ENCODE assay signal across 1 cellular context in genomic region chr2:98379311-98380202, GRCh38.
TF ChIP-seq lines count a peak whose summit lies in the region.

No MANE protein-coding gene starts in this region.

TF ChIP-seq in HepG2, 621 proteins besides CTCF, POLR2A, EP300 and RAD21:
- TF ChIP-seq GMEB2 (CRISPR knock-in tag; IDR thresholded peaks at IDR 0.05; ENCODE audit: low read depth) (no peak), POLR2G (IDR thresholded peaks at IDR 0.05; ENCODE audit: low read depth, low read length) (no peak), GATA4 (IDR thresholded peaks at IDR 0.05; ENCODE audit: borderline replicate concordance, low read depth) (no peak), RBM22 (optimal IDR thresholded peaks at IDR 0.05; ENCODE audit: low read length) (no peak), NCOR1 (IDR thresholded peaks at IDR 0.05; ENCODE audit: borderline replicate concordance, low read length) (no peak), SMARCE1 (IDR thresholded peaks at IDR 0.05; ENCODE audit: borderline replicate concordance) (no peak), KAT8 (CRISPR knock-in tag; IDR thresholded peaks at IDR 0.05) (no peak), ZNF180 (CRISPR knock-in tag; IDR thresholded peaks at IDR 0.05; ENCODE audit: borderline replicate concordance, low read depth) (no peak), ZFP37 (CRISPR knock-in tag; IDR thresholded peaks at IDR 0.05; ENCODE audit: borderline replicate concordance) (no peak), RELA (CRISPR knock-in tag; IDR thresholded peaks at IDR 0.05) (no peak), HOXA3 (CRISPR knock-in tag; IDR thresholded peaks at IDR 0.05) (no peak), IKZF1 (IDR thresholded peaks at IDR 0.05) (no peak), ZNF570 (CRISPR knock-in tag; IDR thresholded peaks at IDR 0.05; ENCODE audit: borderline replicate concordance) (no peak), ZBTB7B (CRISPR knock-in tag; IDR thresholded peaks at IDR 0.05) (no peak), CC2D1A (CRISPR knock-in tag; IDR thresholded peaks at IDR 0.05) (no peak), ZNF142 (CRISPR knock-in tag; IDR thresholded peaks at IDR 0.05) (no peak)
- TF ChIP-seq, protein P1, sequence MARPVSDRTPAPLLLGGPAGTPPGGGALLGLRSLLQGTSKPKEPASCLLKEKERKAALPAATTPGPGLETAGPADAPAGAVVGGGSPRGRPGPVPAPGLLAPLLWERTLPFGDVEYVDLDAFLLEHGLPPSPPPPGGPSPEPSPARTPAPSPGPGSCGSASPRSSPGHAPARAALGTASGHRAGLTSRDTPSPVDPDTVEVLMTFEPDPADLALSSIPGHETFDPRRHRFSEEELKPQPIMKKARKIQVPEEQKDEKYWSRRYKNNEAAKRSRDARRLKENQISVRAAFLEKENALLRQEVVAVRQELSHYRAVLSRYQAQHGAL (CRISPR knock-in tag; IDR thresholded peaks at IDR 0.05; ENCODE audit: not compliant biosample characterization): no peak
